Comparison of ENCODE assay signal across 16 cellular contexts in the genomic region with DNA sequence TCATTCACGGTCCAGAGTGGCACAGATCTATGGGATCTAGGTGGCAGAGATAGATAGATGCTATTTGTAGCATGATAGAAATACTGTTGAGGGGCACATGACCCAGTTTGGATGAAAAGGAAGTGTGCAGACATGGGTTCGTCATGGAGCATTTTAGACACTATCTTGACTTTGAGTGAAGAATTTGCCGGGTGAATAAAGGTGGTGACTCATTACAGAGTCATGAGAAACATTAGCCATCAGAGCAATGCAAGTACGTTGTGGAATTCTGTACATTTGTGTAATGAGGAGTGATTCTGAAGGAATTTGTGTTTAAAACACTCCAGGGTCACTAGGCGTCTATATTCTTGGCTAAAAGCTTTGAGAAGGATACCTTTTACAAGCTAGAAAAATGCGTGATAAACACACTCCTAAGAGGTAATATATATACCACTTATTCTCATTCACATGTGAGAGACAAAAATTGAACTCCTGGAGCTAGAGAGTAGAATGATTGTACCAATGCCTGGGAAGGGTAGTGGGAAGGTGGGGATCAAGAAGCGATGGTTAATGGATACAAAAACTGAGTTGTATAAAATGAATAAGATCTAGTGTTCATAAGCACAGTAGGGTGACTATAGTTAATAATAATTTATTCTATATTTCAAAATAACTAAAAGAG.
DNase-seq lines count a peak whose midpoint lies in the region; ATAC-seq and TF ChIP-seq lines count a peak whose summit lies in the region.
"Had no signal": no experiment of that assay in that cellular context is flagged by ENCODE, and none has a peak within 500 bp of the region (broad histone marks: within the 10 kb centered on the region; RNA-seq: fewer than 3 reads in every experiment).

No MANE protein-coding gene starts in this region.

- peak overlapping the region; percentile 89 for H3K23ac ChIP-seq in IMR-90 (ENCODE audit: low read depth, low read length)

- H2BK5ac ChIP-seq in IMR-90 (ENCODE audit: low read depth, low read length, poor library complexity, severe bottlenecking): peak overlapping the region; percentile 100

- peak overlapping the region; percentile 92 for H3K56ac ChIP-seq in IMR-90 (ENCODE audit: extremely low read depth, insufficient read depth, low read length)

- peak overlapping the region; percentile 95 for H3K14ac ChIP-seq in IMR-90 (replicated peaks; ENCODE audit: low read depth, low read length)

- DNase-seq in AG08396 (ENCODE audit: low spot score) (peak; percentile 40), IMR-90 (peak; percentile 95), brain microvascular endothelial cell (peak; percentile 95), kidney epithelial cell (ENCODE audit: low read depth) (peak; percentile 79), amygdala (lab: John Stamatoyannopoulos, UW) (no peak), cerebellar nuclear complex (lab: John Stamatoyannopoulos, UW) (no peak)
- DNase-seq in activated CD4-positive, alpha-beta T cell treated with anti-CD3 and anti-CD28 coated beads for 48 hours: no peak
- DNase-seq in activated CD4-positive, alpha-beta T cell treated with anti-CD3 and anti-CD28 coated beads, Interleukin-2, amount 10 ng/mL, durations not matched to agents 7 days and 5 days: no peak
- DNase-seq: activated CD4-positive, alpha-beta memory T cell treated with anti-CD3 and anti-CD28 coated beads, Interleukin-2, amount 10 ng/mL, durations not matched to agents 7 days and 5 days; activated naive CD4-positive, alpha-beta T cell treated with anti-CD3 and anti-CD28 coated beads, Interleukin-2, amount 50 U/mL, for 16 hours; effector CD8-positive, alpha-beta T cell; NCI-H1092; NCI-H748 treated with DMSO at 0.1 percent for 48 hours; T-helper 1 cell had no signal

- dilution Hi-C loops in IMR-90 (cut with HindIII; ENCODE audit: low sequenced_read_pairs, unreplicated experiment): no loop called here

- peak overlapping the region; percentile 96 for H3K18ac ChIP-seq in IMR-90 (ENCODE audit: low read depth, low read length)

- peak overlapping the region; percentile 24 to 99 for H4K8ac ChIP-seq in IMR-90 (ENCODE audit: low read depth in 2 of 2, low read length in 2 of 2)

- peak overlapping the region; percentile 88; the same call in 1 of the 2 replicates for H4K5ac ChIP-seq in IMR-90 (ENCODE audit: low read depth, low read length)

- peak overlapping the region; percentile 100 for H2BK120ac ChIP-seq in IMR-90 (ENCODE audit: low read depth, low read length)

- no peaks in the 10 kb centered on the region for H3K27me3 ChIP-seq in IMR-90 (ENCODE audit: control insufficient read depth, insufficient read depth, low read length)
- no peaks in the 10 kb centered on the region for H3K27me3 ChIP-seq in brain microvascular endothelial cell (replicated peaks)
- H3K27me3 ChIP-seq in kidney epithelial cell (ENCODE audit: control insufficient read depth, insufficient read depth, low read length): no peaks in the 10 kb centered on the region
- H3K27me3 ChIP-seq: neutrophil had no signal

- WGBS in IMR-90 (ENCODE audit: extremely low coverage in 2 of 2, insufficient read length in 1 of 2), 2 experiments: 33% methylated on average over 2 of the region's 7 CpGs; no CpG with 5 or more reads in 1 of the 2 experiments

- H3K9me3 ChIP-seq in IMR-90 (ENCODE audit: control insufficient read depth, insufficient read depth, low read length): peaks cover 3% of the 10 kb centered on the region; the same call in 1 of the 2 replicates
- H3K9me3 ChIP-seq: neutrophil had no signal

- POLR2A ChIA-PET in IMR-90 (lab: Charles Lee; ENCODE audit: unreplicated experiment): interaction anchor here (0.5 kb wide), 1 partner anchor 591 kb away, joined by 3 read pairs; no protein-coding TSS in a partner anchor
- POLR2A ChIA-PET in activated CD4-positive, alpha-beta T cell treated with anti-CD3 and anti-CD28 coated beads, Interleukin-2, amount 10 ng/mL, durations not matched to agents 7 days and 5 days (lab: Charles Lee): no interaction called here

- TF ChIP-seq CTCF in IMR-90 (conservative IDR thresholded peaks at IDR 0.05; ENCODE audit: low read depth, low read length) (no peak), brain microvascular endothelial cell (IDR thresholded peaks at IDR 0.05; ENCODE audit: low read depth, low read length, missing control alignments) (no peak), kidney epithelial cell (IDR thresholded peaks at IDR 0.05; ENCODE audit: insufficient read depth, low read length, poor library complexity, severe bottlenecking) (no peak)

- no peaks in the 10 kb centered on the region for H3K4me1 Mint-ChIP-seq in activated CD4-positive, alpha-beta T cell treated with anti-CD3 and anti-CD28 coated beads, Interleukin-2, amount 10 ng/mL, durations not matched to agents 7 days and 5 days
- H3K4me1 Mint-ChIP-seq: activated CD4-positive, alpha-beta memory T cell treated with anti-CD3 and anti-CD28 coated beads, Interleukin-2, amount 10 ng/mL, durations not matched to agents 7 days and 5 days had no signal

- no peak overlapping the region for H3K4me3 Mint-ChIP-seq in activated CD4-positive, alpha-beta T cell treated with anti-CD3 and anti-CD28 coated beads, Interleukin-2, amount 10 ng/mL, durations not matched to agents 7 days and 5 days
- H3K4me3 Mint-ChIP-seq: activated CD4-positive, alpha-beta memory T cell treated with anti-CD3 and anti-CD28 coated beads, Interleukin-2, amount 10 ng/mL, durations not matched to agents 7 days and 5 days had no signal

- no peak overlapping the region for H2AFZ ChIP-seq in IMR-90 (replicated peaks; ENCODE audit: low read length, poor library complexity)

- H3K9me3 Mint-ChIP-seq in activated CD4-positive, alpha-beta T cell treated with anti-CD3 and anti-CD28 coated beads, Interleukin-2, amount 10 ng/mL, durations not matched to agents 7 days and 5 days: no peaks in the 10 kb centered on the region

- no peaks in the 10 kb centered on the region for H3K36me3 Mint-ChIP-seq in activated CD4-positive, alpha-beta T cell treated with anti-CD3 and anti-CD28 coated beads, Interleukin-2, amount 10 ng/mL, durations not matched to agents 7 days and 5 days (ENCODE audit: low read depth)

- TF ChIP-seq RAD21 in IMR-90 (IDR thresholded peaks at IDR 0.05; ENCODE audit: low read length): peak; percentile 18; the same call in 1 of the 2 replicates

- no peak overlapping the region for H3K4me3 ChIP-seq in IMR-90 (ENCODE audit: insufficient read depth, low read depth, low read length)
- H3K4me3 ChIP-seq in brain microvascular endothelial cell (ENCODE audit: low read depth, low read length): no peak overlapping the region
- H3K4me3 ChIP-seq in kidney epithelial cell (ENCODE audit: low read depth, low read length): no peak overlapping the region

- no peaks in the 10 kb centered on the region for H3K9me1 ChIP-seq in IMR-90 (ENCODE audit: insufficient read depth, low read length)

- in situ Hi-C loops in IMR-90 (cut with MboI; ENCODE audit: low sequenced_read_pairs) (no loop called here), brain microvascular endothelial cell (cut with HindIII; ENCODE audit: low pct_ligation_motif_present, low sequenced_read_pairs) (no loop called here)

- no peak overlapping the region for H3K9ac ChIP-seq in IMR-90 (ENCODE audit: low read depth, low read length)

- no peaks in the 10 kb centered on the region for H4K20me1 ChIP-seq in IMR-90 (ENCODE audit: insufficient read depth, low read length)

- H4K91ac ChIP-seq in IMR-90 (ENCODE audit: insufficient read depth, low read depth, low read length): peak overlapping the region; percentile 97

- intact Hi-C loops in IMR-90 (cut with micrococcal nuclease): loop anchor here (5.0 kb wide), 1 partner anchor 84 kb away; no protein-coding TSS in a partner anchor

- H3K4me2 ChIP-seq in IMR-90 (ENCODE audit: low read depth, low read length): peak overlapping the region; percentile 70; the same call in 1 of the 2 replicates

- no peaks in the 10 kb centered on the region for H3K79me1 ChIP-seq in IMR-90 (ENCODE audit: low read depth in 1 of 2, low read length in 2 of 2)

- H3K27ac Mint-ChIP-seq in activated CD4-positive, alpha-beta T cell treated with anti-CD3 and anti-CD28 coated beads, Interleukin-2, amount 10 ng/mL, durations not matched to agents 7 days and 5 days: no peak overlapping the region
- H3K27ac Mint-ChIP-seq: activated CD4-positive, alpha-beta memory T cell treated with anti-CD3 and anti-CD28 coated beads, Interleukin-2, amount 10 ng/mL, durations not matched to agents 7 days and 5 days had no signal

- H2BK15ac ChIP-seq in IMR-90 (ENCODE audit: low read depth, low read length): peak overlapping the region; percentile 91; the same call in 2 of the 3 replicates

- H3K36me3 ChIP-seq in IMR-90 (ENCODE audit: control insufficient read depth, insufficient read depth, low read length) (no peaks in the 10 kb centered on the region), brain microvascular endothelial cell (replicated peaks) (no peaks in the 10 kb centered on the region), kidney epithelial cell (ENCODE audit: control insufficient read depth, insufficient read depth, low read length) (no peaks in the 10 kb centered on the region)
- H3K36me3 ChIP-seq: neutrophil had no signal

- no TSS peak for BruUV-seq in IMR-90 (replicated peaks; lab: Mats Ljungman, UMichigan)

- peak overlapping the region; percentile 93 for H3K4ac ChIP-seq in IMR-90 (ENCODE audit: low read depth, low read length)

- peak overlapping the region; percentile 86; the same call in 1 of the 2 replicates for H2AK5ac ChIP-seq in IMR-90 (ENCODE audit: low read depth, low read length)

- H3K4me1 ChIP-seq in IMR-90 (ENCODE audit: control insufficient read depth, insufficient read depth, low read length): peaks cover 10% of the 10 kb centered on the region

- TF ChIP-seq POLR2A in IMR-90 (IDR thresholded peaks at IDR 0.05; ENCODE audit: low read depth, low read length): no peak

- CTCF ChIA-PET in IMR-90 (lab: Yijun Ruan, JAX): interaction anchor here (0.6 to 1.2 kb wide), 3 partner anchors 40 to 790 kb away, joined by 3 to 4 read pairs (median 3); no protein-coding TSS in a partner anchor
- CTCF ChIA-PET in activated CD4-positive, alpha-beta T cell treated with anti-CD3 and anti-CD28 coated beads, Interleukin-2, amount 10 ng/mL, durations not matched to agents 7 days and 5 days (lab: Charles Lee): no interaction called here

- no peaks in the 10 kb centered on the region for H3K27me3 Mint-ChIP-seq in activated CD4-positive, alpha-beta T cell treated with anti-CD3 and anti-CD28 coated beads, Interleukin-2, amount 10 ng/mL, durations not matched to agents 7 days and 5 days
- H3K27me3 Mint-ChIP-seq: activated CD4-positive, alpha-beta memory T cell treated with anti-CD3 and anti-CD28 coated beads, Interleukin-2, amount 10 ng/mL, durations not matched to agents 7 days and 5 days had no signal

- H3K27ac ChIP-seq in IMR-90 (ENCODE audit: insufficient read depth, low read length) (peak overlapping the region; percentile 62), brain microvascular endothelial cell (peak overlapping the region; percentile 84)
- H3K27ac ChIP-seq: C4-2B, neutrophil had no signal

- ATAC-seq in IMR-90 (ENCODE audit: low read depth): peak; percentile 90

- no peak overlapping the region for H2AK9ac ChIP-seq in IMR-90 (replicated peaks; ENCODE audit: low read depth, low read length, poor library complexity)

- H2BK20ac ChIP-seq in IMR-90 (ENCODE audit: low read depth, low read length): peak overlapping the region; percentile 100

TF ChIP-seq in IMR-90, 13 proteins besides CTCF, POLR2A, EP300 and RAD21 (continues in another document):
- peak; percentile 72 for TF ChIP-seq BHLHE40 (IDR thresholded peaks at IDR 0.05; ENCODE audit: low read depth, low read length)

Comparison
In these comparisons a context has a peak if more than half of its experiments do, and no peak if none do; other contexts are left out.
1. DNase-seq: peak in AG08396 (single experiment), IMR-90 (single experiment), brain microvascular endothelial cell (single experiment) and kidney epithelial cell (single experiment); none in activated CD4-positive, alpha-beta T cell treated with anti-CD3 and anti-CD28 coated beads for 48 hours (single experiment), amygdala (0 of 56), cerebellar nuclear complex (0 of 2) and activated CD4-positive, alpha-beta T cell treated with anti-CD3 and anti-CD28 coated beads, Interleukin-2, amount 10 ng/mL, durations not matched to agents 7 days and 5 days (single experiment).